In the genomic region with DNA sequence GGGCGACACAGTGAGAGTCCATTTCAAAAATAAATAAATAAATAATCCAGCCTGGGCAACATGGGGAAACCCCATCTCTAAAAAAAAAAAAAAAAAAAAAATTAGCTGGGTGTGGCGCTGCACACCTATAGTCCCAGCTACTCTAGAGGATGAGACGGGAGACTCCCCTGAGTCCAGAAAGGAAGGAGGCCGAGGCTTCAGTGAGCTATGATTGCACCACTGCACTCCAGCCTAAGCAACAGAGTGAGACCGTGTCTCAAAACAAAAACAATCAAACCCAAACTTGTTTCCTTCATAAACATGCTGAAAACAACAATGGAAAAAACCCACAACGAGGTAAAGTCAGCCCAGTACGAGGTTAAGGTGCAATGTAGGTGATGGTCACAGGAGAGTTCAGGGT, we compare ENCODE assay signal across 9 cellular contexts. TPM values are rescaled to one million over a fixed set of nuclear protein-coding genes. Genes with fewer than 3 reads are reported as not detected.
DNase-seq lines count a peak whose midpoint lies in the region; ATAC-seq, FAIRE-seq and TF ChIP-seq lines count a peak whose summit lies in the region.
"Had no signal": no experiment of that assay in that cellular context is flagged by ENCODE, and none has a peak within 500 bp of the region (broad histone marks: within the 10 kb centered on the region; RNA-seq: fewer than 3 reads in every experiment).

No MANE protein-coding gene starts in this region.

- peak overlapping the region in 1 of 2 donors; percentile 69 for H3K9ac ChIP-seq in kidney (ENCODE audit: low read length in 2 of 2)

- H3K9me3 ChIP-seq in kidney (ENCODE audit: control insufficient read depth in 1 of 2, low read length in 2 of 2) (no peaks in the 10 kb centered on the region), thoracic aorta (no peaks in the 10 kb centered on the region)

- H3K4me3 Mint-ChIP-seq in activated CD4-positive, alpha-beta T cell treated with anti-CD3 and anti-CD28 coated beads, Interleukin-2, amount 10 ng/mL, durations not matched to agents 24 days and 14 days = peak overlapping the region; percentile 95
- H3K4me3 Mint-ChIP-seq in activated T-helper 17 cell treated with anti-CD3 and anti-CD28 coated beads, Interleukin-2, amount 50 U/mL, for 72 hours = peak overlapping the region; percentile 91

- peak; percentile 69 for DNase-seq in activated CD4-positive, alpha-beta T cell treated with anti-CD3 and anti-CD28 coated beads, Interleukin-2, amount 10 ng/mL, durations not matched to agents 24 days and 14 days
- no peak for DNase-seq in activated CD4-positive, alpha-beta T cell treated with anti-CD3 and anti-CD28 coated beads for 4 hours
- DNase-seq in kidney = no peak
- no peak for DNase-seq in thoracic aorta (ENCODE audit: low spot score)
- DNase-seq in NCI-H69 (lab: John Stamatoyannopoulos, UW) = no peak
- DNase-seq in globus pallidus (ENCODE audit: low spot score) = no peak

- no peak for TF ChIP-seq CTCF in kidney (IDR thresholded peaks at IDR 0.05; ENCODE audit: borderline replicate concordance, extremely low read depth, insufficient read depth)
- no peak for TF ChIP-seq CTCF in thoracic aorta (IDR thresholded peaks at IDR 0.05)

- H3K36me3 ChIP-seq in kidney (ENCODE audit: control insufficient read depth in 1 of 2, insufficient read depth in 2 of 2, low read length in 2 of 2) (peaks cover 7 to 16% of the 10 kb centered on the region in 2 donors), thoracic aorta (peaks cover 23% of the 10 kb centered on the region)

- intact Hi-C loops in activated CD4-positive, alpha-beta T cell treated with anti-CD3 and anti-CD28 coated beads, Interleukin-2, amount 10 ng/mL, durations not matched to agents 24 days and 14 days (cut with micrococcal nuclease) = loop anchor here (2.0 to 10.0 kb wide), 4 partner anchors 19 to 161 kb away; partner anchors contain the start of genes ADAP1 and GPR146
- intact Hi-C loops in kidney (cut with DNase I) = no loop called here

- no peak overlapping the region for H3K27ac ChIP-seq in kidney (ENCODE audit: low read depth in 2 of 2, low read length in 2 of 2)
- H3K27ac ChIP-seq in thoracic aorta = no peak overlapping the region

- peak overlapping the region; percentile 93 for H3K27ac Mint-ChIP-seq in activated CD4-positive, alpha-beta T cell treated with anti-CD3 and anti-CD28 coated beads, Interleukin-2, amount 10 ng/mL, durations not matched to agents 24 days and 14 days
- H3K27ac Mint-ChIP-seq in activated T-helper 17 cell treated with anti-CD3 and anti-CD28 coated beads, Interleukin-2, amount 50 U/mL, for 72 hours = peak overlapping the region; percentile 89

- FAIRE-seq in kidney (lab: Jason Lieb, UNC) = no peak

- peaks cover 33% of the 10 kb centered on the region for H3K36me3 Mint-ChIP-seq in activated CD4-positive, alpha-beta T cell treated with anti-CD3 and anti-CD28 coated beads, Interleukin-2, amount 10 ng/mL, durations not matched to agents 24 days and 14 days (ENCODE audit: low read depth)
- H3K36me3 Mint-ChIP-seq in activated T-helper 17 cell treated with anti-CD3 and anti-CD28 coated beads, Interleukin-2, amount 50 U/mL, for 72 hours (ENCODE audit: low read depth) = peaks cover 51% of the 10 kb centered on the region

- peak overlapping the region; percentile 84 for H3K4me3 ChIP-seq in kidney (ENCODE audit: low read length in 2 of 2)
- H3K4me3 ChIP-seq in thoracic aorta = peak overlapping the region; percentile 100

- H3K9me3 Mint-ChIP-seq in activated CD4-positive, alpha-beta T cell treated with anti-CD3 and anti-CD28 coated beads, Interleukin-2, amount 10 ng/mL, durations not matched to agents 24 days and 14 days = no peaks in the 10 kb centered on the region
- no peaks in the 10 kb centered on the region for H3K9me3 Mint-ChIP-seq in activated T-helper 17 cell treated with anti-CD3 and anti-CD28 coated beads, Interleukin-2, amount 50 U/mL, for 72 hours

- no peaks in the 10 kb centered on the region for H3K27me3 ChIP-seq in thoracic aorta (replicated peaks; ENCODE audit: insufficient read depth)

- H3K4me1 Mint-ChIP-seq in activated CD4-positive, alpha-beta T cell treated with anti-CD3 and anti-CD28 coated beads, Interleukin-2, amount 10 ng/mL, durations not matched to agents 24 days and 14 days = peaks cover 13% of the 10 kb centered on the region
- H3K4me1 Mint-ChIP-seq in activated T-helper 17 cell treated with anti-CD3 and anti-CD28 coated beads, Interleukin-2, amount 50 U/mL, for 72 hours = peaks cover 5% of the 10 kb centered on the region

- ATAC-seq in activated T-helper 17 cell treated with anti-CD3 and anti-CD28 coated beads, Interleukin-2, amount 50 U/mL, for 72 hours (replicated peaks) = no peak
- ATAC-seq in thoracic aorta (ENCODE audit: insufficient number of reproducible peaks, low FRiP score, low read depth) (no peak), HG02973 (IDR thresholded peaks at IDR 0.05; ENCODE audit: unreplicated experiment) (no peak)

- H3K4me1 ChIP-seq in kidney (ENCODE audit: control insufficient read depth in 1 of 2, insufficient read depth in 1 of 2, low read depth in 1 of 2, low read length in 2 of 2) = peaks cover 16 to 29% of the 10 kb centered on the region in 2 donors
- peaks cover 15 to 26% of the 10 kb centered on the region in 2 donors for H3K4me1 ChIP-seq in thoracic aorta (ENCODE audit: control insufficient read depth in 1 of 2, low read depth in 2 of 2)

- no peaks in the 10 kb centered on the region for H3K27me3 Mint-ChIP-seq in activated CD4-positive, alpha-beta T cell treated with anti-CD3 and anti-CD28 coated beads, Interleukin-2, amount 10 ng/mL, durations not matched to agents 24 days and 14 days
- H3K27me3 Mint-ChIP-seq in activated T-helper 17 cell treated with anti-CD3 and anti-CD28 coated beads, Interleukin-2, amount 50 U/mL, for 72 hours = no peaks in the 10 kb centered on the region

RNA-seq across cellular contexts. Expression of gene COX19, which starts 1.2 kb away (rescaled TPM):
- 15.3 and 22.4 TPM in 2 replicates for total RNA-seq in activated CD4-positive, alpha-beta T cell treated with anti-CD3 and anti-CD28 coated beads, Interleukin-2, amount 10 ng/mL, durations not matched to agents 24 days and 14 days
- 10 to 100 TPM; 13.7 to 20.8 TPM for total RNA-seq in activated T-helper 17 cell treated with anti-CD3 and anti-CD28 coated beads, Interleukin-2, amount 50 U/mL, for 72 hours
- total RNA-seq in kidney = 14.7 TPM
- 4.8 TPM for polyA plus RNA-seq in kidney (ENCODE audit: insufficient read depth, low read depth, low replicate concordance)
- 10 to 100 TPM in 1 of 2 donors, 1 to 10 TPM in 1; 7.2 to 18.1 TPM for total RNA-seq in thoracic aorta

RNA-seq across cellular contexts. Expression of gene CYP2W1, which starts 8.8 kb away (rescaled TPM):
- total RNA-seq in activated CD4-positive, alpha-beta T cell treated with anti-CD3 and anti-CD28 coated beads, Interleukin-2, amount 10 ng/mL, durations not matched to agents 24 days and 14 days = not detected in 2 replicates
- not detected for total RNA-seq in activated T-helper 17 cell treated with anti-CD3 and anti-CD28 coated beads, Interleukin-2, amount 50 U/mL, for 72 hours
- total RNA-seq in kidney = 0.13 TPM
- polyA plus RNA-seq in kidney (ENCODE audit: insufficient read depth, low read depth, low replicate concordance) = 0.17 TPM
- total RNA-seq in thoracic aorta = not detected
- total RNA-seq: Daoy had no signal

RNA-seq across cellular contexts. Expression of gene ADAP1, which starts 19.7 kb away (rescaled TPM):
- total RNA-seq in activated CD4-positive, alpha-beta T cell treated with anti-CD3 and anti-CD28 coated beads, Interleukin-2, amount 10 ng/mL, durations not matched to agents 24 days and 14 days = 65.9 and 70.2 TPM in 2 replicates
- 10 to 100 TPM in 1 of 2 donors, 1 to 10 TPM in 1; 2.3 to 23.7 TPM for total RNA-seq in activated T-helper 17 cell treated with anti-CD3 and anti-CD28 coated beads, Interleukin-2, amount 50 U/mL, for 72 hours
- 48.2 TPM for total RNA-seq in kidney
- polyA plus RNA-seq in kidney (ENCODE audit: insufficient read depth, low read depth, low replicate concordance) = 36.4 TPM
- total RNA-seq in thoracic aorta = 10 to 100 TPM; 24.5 to 24.6 TPM
